1 cellular context compared by ENCODE assay signal in the genomic region with DNA sequence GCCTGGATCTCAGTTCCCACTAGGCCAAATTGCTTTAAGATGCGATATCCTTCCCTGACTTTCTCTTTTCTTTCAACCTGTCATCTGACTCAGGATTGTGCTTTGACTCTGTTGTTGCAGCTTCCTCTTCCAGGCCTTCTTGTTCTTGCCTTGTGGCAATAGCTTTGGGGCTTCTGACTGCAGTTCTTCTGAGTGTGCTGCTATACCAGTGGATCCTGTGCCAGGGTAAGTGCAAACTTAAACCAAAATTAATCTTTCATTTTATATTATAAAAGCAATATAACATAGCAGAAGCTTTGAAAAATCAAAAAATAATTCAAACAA.
TF ChIP-seq lines count a peak whose summit lies in the region.

No MANE protein-coding gene starts in this region.

TF ChIP-seq in endothelial cell of umbilical vein, 7 proteins besides CTCF, POLR2A, EP300 and RAD21:
- TF ChIP-seq, protein P1, sequence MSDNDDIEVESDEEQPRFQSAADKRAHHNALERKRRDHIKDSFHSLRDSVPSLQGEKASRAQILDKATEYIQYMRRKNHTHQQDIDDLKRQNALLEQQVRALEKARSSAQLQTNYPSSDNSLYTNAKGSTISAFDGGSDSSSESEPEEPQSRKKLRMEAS (IDR thresholded peaks at IDR 0.05; ENCODE audit: insufficient read depth, insufficient read length), result no peak
- no peak for TF ChIP-seq JUN (IDR thresholded peaks at IDR 0.05; ENCODE audit: borderline replicate concordance, insufficient read depth, insufficient read length, low read depth)
- no peak for TF ChIP-seq POLR2AphosphoS5 (IDR thresholded peaks at IDR 0.05; ENCODE audit: insufficient read depth, low read depth, low read length)
- no peak for TF ChIP-seq GATA2 (IDR thresholded peaks at IDR 0.05; ENCODE audit: insufficient read depth, insufficient read length, low read depth, low read length)
- TF ChIP-seq EZH2 (IDR thresholded peaks at IDR 0.05; ENCODE audit: borderline replicate concordance, low read depth, low read length, severe bottlenecking), result no peak
- TF ChIP-seq FOS (IDR thresholded peaks at IDR 0.05; ENCODE audit: borderline replicate concordance, insufficient read depth, low read length), result no peak
- TF ChIP-seq MYC (IDR thresholded peaks at IDR 0.05; ENCODE audit: low read depth, low read length), result no peak
